21 cellular contexts compared by ENCODE assay signal in genomic region chr1:46077669-46078068, GRCh38. TPM values are rescaled to one million over a fixed set of nuclear protein-coding genes. Genes with fewer than 3 reads are reported as not detected.
A peak's percentile ranks its signal among the peaks of the same experiment; 100 is the strongest.
DNase-seq lines count a peak whose midpoint lies in the region; ATAC-seq and TF ChIP-seq lines count a peak whose summit lies in the region.
"Had no signal": no experiment of that assay in that cellular context is flagged by ENCODE, and none has a peak within 500 bp of the region (broad histone marks: within the 10 kb centered on the region; RNA-seq: fewer than 3 reads in every experiment).

No MANE protein-coding gene starts in this region.

- POLR2A ChIA-PET in HEK293 (lab: Yijun Ruan, JAX) = no interaction called here

- H3K27ac ChIP-seq in HEK293 (ENCODE audit: extremely low read depth, low read depth, low read length) (no peak overlapping the region), SJCRH30 (peak overlapping the region; percentile 33)
- H3K27ac ChIP-seq: coronary artery, heart right ventricle had no signal

- CTCF ChIA-PET in HEK293 (lab: Yijun Ruan, JAX) = interaction anchor here (0.6 to 0.8 kb wide), 3 partner anchors 42 to 97 kb away, joined by 3 to 6 read pairs (median 3); no protein-coding TSS in a partner anchor

- ATAC-seq in HG03196 (IDR thresholded peaks at IDR 0.05; ENCODE audit: unreplicated experiment) (no peak), HG03457 (IDR thresholded peaks at IDR 0.05; ENCODE audit: unreplicated experiment) (no peak), HG03280 (IDR thresholded peaks at IDR 0.05; ENCODE audit: unreplicated experiment) (no peak)
- ATAC-seq: heart right ventricle, left ventricle myocardium superior, mucosa of descending colon had no signal

- TF ChIP-seq CTCF in AG09319 (IDR thresholded peaks at IDR 0.05; ENCODE audit: low read depth, low read length) (no peak), HEK293 (tag by site-specific recombination; IDR thresholded peaks at IDR 0.05) (no peak), fibroblast of villous mesenchyme (IDR thresholded peaks at IDR 0.05; ENCODE audit: insufficient read depth, low read depth, low read length) (no peak)

- H3K4me1 ChIP-seq in HEK293 (ENCODE audit: control insufficient read depth, insufficient read depth, low read length) = peaks cover 9% of the 10 kb centered on the region; the same call in 1 of the 2 replicates
- peaks cover 14% of the 10 kb centered on the region for H3K4me1 ChIP-seq in SJCRH30

- no peaks in the 10 kb centered on the region for H3K9me3 ChIP-seq in HEK293 (ENCODE audit: control insufficient read depth, insufficient read depth, low read depth, low read length)
- H3K9me3 ChIP-seq in SJCRH30 (replicated peaks) = no peaks in the 10 kb centered on the region
- H3K9me3 ChIP-seq: heart right ventricle, mucosa of descending colon had no signal

- DNase-seq in AG09319 (ENCODE audit: extremely low read depth, low read depth) (peak; percentile 3), SJCRH30 (peak; percentile 10 to 79), fibroblast of villous mesenchyme (ENCODE audit: low read depth) (peak; percentile 12)
- no peak for DNase-seq in stimulated activated CD4-positive, alpha-beta T cell treated with anti-CD3 and anti-CD28 coated beads, Interleukin-4, amount 100 ng/mL, for 24 hours
- DNase-seq: activated CD8-positive, alpha-beta memory T cell treated with anti-CD3 and anti-CD28 coated beads for 24 hours; activated T-cell treated with anti-CD3 and anti-CD28 coated beads, Interleukin-2, amount 50 U/mL, for 24 hours; amniotic stem cell; CD4-positive, CD25-positive, alpha-beta regulatory T cell; heart right ventricle; left ventricle myocardium superior; mucosa of descending colon; NCI-H2227 treated with DMSO at 0.1 percent for 48 hours; NCI-H82; SIG-M5; substantia nigra; T-helper 1 cell had no signal

- no peaks in the 10 kb centered on the region for H3K27me3 ChIP-seq in SJCRH30
- H3K27me3 ChIP-seq: heart right ventricle had no signal

- H3K4me3 ChIP-seq in HEK293 (ENCODE audit: low read depth, low read length) (no peak overlapping the region), SJCRH30 (no peak overlapping the region), fibroblast of villous mesenchyme (ENCODE audit: low read depth, low read length) (no peak overlapping the region)
- H3K4me3 ChIP-seq: coronary artery, heart right ventricle, mucosa of descending colon had no signal

- H3K36me3 ChIP-seq in HEK293 (ENCODE audit: control insufficient read depth in 2 of 2, insufficient read depth in 1 of 2, low read length in 2 of 2) (peaks cover 0 to 9% of the 10 kb centered on the region in 2 experiments; a peak in 1 of 3 replicates), SJCRH30 (peaks cover 16% of the 10 kb centered on the region; the same call in 1 of the 2 replicates)

TF ChIP-seq in HEK293, 187 proteins besides CTCF, POLR2A, EP300 and RAD21:
- 0 out of 2 replicates have a peak, but pooled peaks have one; percentile 22 for TF ChIP-seq TRIM28 (IDR thresholded peaks at IDR 0.05; ENCODE audit: borderline replicate concordance, low read length)
- 0 out of 2 replicates have a peak, but pooled peaks have one; percentile 22 for TF ChIP-seq ZNF394 (tag by site-specific recombination; IDR thresholded peaks at IDR 0.05; ENCODE audit: borderline replicate concordance)
- TF ChIP-seq OSR2 (tag by site-specific recombination; IDR thresholded peaks at IDR 0.05) = peak; percentile 70
- TF ChIP-seq OVOL3 (tag by site-specific recombination; IDR thresholded peaks at IDR 0.05) = no peak
- 0 out of 2 replicates have a peak, but pooled peaks have one; percentile 21 for TF ChIP-seq ZNF366 (tag by site-specific recombination; conservative IDR thresholded peaks at IDR 0.05)
- no peak for TF ChIP-seq ZNF48 (tag by site-specific recombination; IDR thresholded peaks at IDR 0.05)
- TF ChIP-seq PRDM6 (tag by site-specific recombination; IDR thresholded peaks at IDR 0.05) = peak; percentile 45
- peak; percentile 20; the same call in 1 of the 2 replicates for TF ChIP-seq ZNF362 (tag by site-specific recombination; IDR thresholded peaks at IDR 0.05)
- TF ChIP-seq MZF1 (tag by site-specific recombination; IDR thresholded peaks at IDR 0.05; ENCODE audit: borderline replicate concordance) = no peak

RNA-seq across cellular contexts. Expression of gene PIK3R3, which starts 54.8 kb away (rescaled TPM):
- 19.5 and 23.5 TPM in 2 replicates for total RNA-seq in SJCRH30 (2014; rRNA removed; shearing (Covaris generic))
- total RNA-seq in fibroblast of villous mesenchyme = 10.3 and 14.2 TPM in 2 replicates
